37 cellular contexts compared by ENCODE assay signal in genomic region chr5:74139589-74139988, GRCh38.
"Had no signal": no experiment of that assay in that cellular context is flagged by ENCODE, and none has a peak within 500 bp of the region (broad histone marks: within the 10 kb centered on the region; RNA-seq: fewer than 3 reads in every experiment).

No MANE protein-coding gene starts in this region.

- H3K4me1 ChIP-seq: adrenal gland, breast epithelium had no signal

- H3K9me3 Mint-ChIP-seq: activated B cell treated with CpG ODN at 0.5 μM for 24 hours; activated CD4-positive, alpha-beta memory T cell treated with anti-CD3 and anti-CD28 coated beads for 36 hours; activated CD4-positive, alpha-beta T cell treated with anti-CD3 and anti-CD28 coated beads, Interleukin-2, amount 10 ng/mL, durations not matched to agents 24 days and 14 days; activated CD8-positive, alpha-beta T cell treated with anti-CD3 and anti-CD28 coated beads for 36 hours; activated naive CD4-positive, alpha-beta T cell treated with anti-CD3 and anti-CD28 coated beads for 36 hours; activated naive CD4-positive, alpha-beta T cell treated with anti-CD3 and anti-CD28 coated beads, Interleukin-2, amount 50 U/mL, for 72 hours; activated naive CD8-positive, alpha-beta T cell treated with anti-CD3 and anti-CD28 coated beads for 36 hours; activated T-cell treated with anti-CD3 and anti-CD28 coated beads, Interleukin-2, amount 50 U/mL, for 4 hours; activated T-cell treated with anti-CD3 and anti-CD28 coated beads, Interleukin-2, amount 50 U/mL, for 72 hours; activated T-helper 1 cell treated with anti-CD3 and anti-CD28 coated beads, Interleukin-12 subunit alpha, Interleukin-12 subunit beta, Interleukin-2, Interleukin-4 antibody, amounts not matched to agents 30 ng/mL and 10 ng/mL and 1 ng/mL, durations not matched to agents 14 hours and 24 hours and 36 hours; activated T-helper 17 cell treated with anti-CD3 and anti-CD28 coated beads, Interleukin-2, amount 50 U/mL, for 72 hours; central memory CD8-positive, alpha-beta T cell; T-helper 1 cell treated with Interleukin-12 subunit alpha and Interleukin-12 subunit beta and Interleukin-4 antibody, amounts not matched to agents 30 μg/mL and 1 μg/mL, for 36 hours; T-helper 2 cell treated with Interferon-gamma antibody and Interleukin-4, amounts not matched to agents 5 μg/mL and 100 μg/mL, for 36 hours had no signal

- H3K27me3 ChIP-seq: body of pancreas, brain microvascular endothelial cell, breast epithelium, cardiac muscle cell had no signal

- H3K4me3 ChIP-seq: adrenal gland, body of pancreas, breast epithelium, cardiac muscle cell had no signal

- H3K36me3 Mint-ChIP-seq: activated CD4-positive, alpha-beta memory T cell treated with anti-CD3 and anti-CD28 coated beads for 36 hours; activated naive CD4-positive, alpha-beta T cell treated with anti-CD3 and anti-CD28 coated beads, Interleukin-2, amount 50 U/mL, for 72 hours; activated naive CD8-positive, alpha-beta T cell treated with anti-CD3 and anti-CD28 coated beads for 36 hours had no signal

- ATAC-seq: activated CD8-positive, alpha-beta T cell treated with anti-CD3 and anti-CD28 coated beads for 36 hours; activated naive CD4-positive, alpha-beta T cell treated with anti-CD3 and anti-CD28 coated beads, Interleukin-2, amount 50 U/mL, for 72 hours; activated T-cell treated with anti-CD3 and anti-CD28 coated beads, Interleukin-2, amount 50 U/mL, for 4 hours; activated T-cell treated with anti-CD3 and anti-CD28 coated beads, Interleukin-2, amount 50 U/mL, for 72 hours; activated T-helper 17 cell treated with anti-CD3 and anti-CD28 coated beads, Interleukin-2, amount 50 U/mL, for 72 hours; body of pancreas had no signal

- DNase-seq: activated B cell treated with CpG ODN at 0.5 μM for 24 hours; activated CD4-positive, alpha-beta memory T cell treated with anti-CD3 and anti-CD28 coated beads for 36 hours; activated CD4-positive, alpha-beta T cell treated with anti-CD3 and anti-CD28 coated beads for 4 hours; activated CD4-positive, alpha-beta T cell treated with anti-CD3 and anti-CD28 coated beads, Interleukin-2, amount 10 ng/mL, durations not matched to agents 24 days and 14 days; activated CD4-positive, alpha-beta T cell treated with anti-CD3 and anti-CD28 coated beads, Interleukin-2, amount 50 U/mL, for 1 hour; activated CD4-positive, alpha-beta T cell treated with anti-CD3 and anti-CD28 coated beads, Interleukin-2, amount 50 U/mL, for 4 hours; activated CD4-positive, CD25-positive, alpha-beta regulatory T cell treated with anti-CD3 and anti-CD28 coated beads, Interleukin-2, amount 50 U/mL, for 72 hours; activated CD8-positive, alpha-beta memory T cell treated with anti-CD3 and anti-CD28 coated beads, Interleukin-2, amount 50 U/mL, for 4 hours; activated CD8-positive, alpha-beta T cell treated with anti-CD3 and anti-CD28 coated beads for 36 hours; activated effector memory CD4-positive, alpha-beta T cell treated with anti-CD3 and anti-CD28 coated beads, Interleukin-2, amount 50 U/mL, for 16 hours; activated gamma-delta T cell treated with Interleukin-2 at 50 U/mL for 16 hours; activated naive CD4-positive, alpha-beta T cell; activated naive CD4-positive, alpha-beta T cell treated with anti-CD3 and anti-CD28 coated beads for 36 hours; activated naive CD4-positive, alpha-beta T cell treated with anti-CD3 and anti-CD28 coated beads, Interleukin-2, amount 50 U/mL, for 16 hours; activated naive CD8-positive, alpha-beta T cell treated with anti-CD3 and anti-CD28 coated beads for 36 hours; activated T-cell treated with anti-CD3 and anti-CD28 coated beads for 4 hours; activated T-cell treated with anti-CD3 and anti-CD28 coated beads, Interleukin-2, amount 50 U/mL, for 1 hour; activated T-cell treated with anti-CD3 and anti-CD28 coated beads, Interleukin-2, amount 50 U/mL, for 4 hours; activated T-cell treated with anti-CD3 and anti-CD28 coated beads, Interleukin-2, amount 50 U/mL, for 72 hours; adrenal gland; amniotic stem cell; aorta; body of pancreas; brain microvascular endothelial cell; caudate nucleus; T-helper 1 cell; T-helper 2 cell; T-helper 9 cell had no signal

- H3K36me3 ChIP-seq: adrenal gland, brain microvascular endothelial cell, breast epithelium, cardiac muscle cell had no signal

- H3K27ac Mint-ChIP-seq: activated B cell treated with CpG ODN at 0.5 μM for 24 hours; activated CD4-positive, alpha-beta memory T cell treated with anti-CD3 and anti-CD28 coated beads for 36 hours; activated CD4-positive, alpha-beta T cell treated with anti-CD3 and anti-CD28 coated beads, Interleukin-2, amount 10 ng/mL, durations not matched to agents 24 days and 14 days; activated CD8-positive, alpha-beta T cell treated with anti-CD3 and anti-CD28 coated beads for 36 hours; activated naive CD4-positive, alpha-beta T cell treated with anti-CD3 and anti-CD28 coated beads for 36 hours; activated naive CD4-positive, alpha-beta T cell treated with anti-CD3 and anti-CD28 coated beads, Interleukin-2, amount 50 U/mL, for 72 hours; activated naive CD8-positive, alpha-beta T cell treated with anti-CD3 and anti-CD28 coated beads for 36 hours; activated T-cell treated with anti-CD3 and anti-CD28 coated beads, Interleukin-2, amount 50 U/mL, for 72 hours; activated T-helper 1 cell treated with anti-CD3 and anti-CD28 coated beads, Interleukin-12 subunit alpha, Interleukin-12 subunit beta, Interleukin-2, Interleukin-4 antibody, amounts not matched to agents 30 ng/mL and 10 ng/mL and 1 ng/mL, durations not matched to agents 14 hours and 24 hours and 36 hours; activated T-helper 17 cell treated with anti-CD3 and anti-CD28 coated beads, Interleukin-2, amount 50 U/mL, for 72 hours; T-helper 1 cell treated with Interleukin-12 subunit alpha and Interleukin-12 subunit beta and Interleukin-4 antibody, amounts not matched to agents 30 μg/mL and 1 μg/mL, for 36 hours; T-helper 2 cell treated with Interferon-gamma antibody and Interleukin-4, amounts not matched to agents 5 μg/mL and 100 μg/mL, for 36 hours had no signal

- H3K27ac ChIP-seq: adrenal gland, body of pancreas, brain microvascular endothelial cell, breast epithelium, cardiac muscle cell, VCaP had no signal

- H3K4me1 Mint-ChIP-seq: activated B cell treated with CpG ODN at 0.5 μM for 24 hours; activated CD4-positive, alpha-beta T cell treated with anti-CD3 and anti-CD28 coated beads, Interleukin-2, amount 10 ng/mL, durations not matched to agents 24 days and 14 days; activated naive CD8-positive, alpha-beta T cell treated with anti-CD3 and anti-CD28 coated beads for 36 hours; activated T-helper 17 cell treated with anti-CD3 and anti-CD28 coated beads, Interleukin-2, amount 50 U/mL, for 72 hours; central memory CD8-positive, alpha-beta T cell had no signal

- H3K4me3 Mint-ChIP-seq: activated B cell treated with CpG ODN at 0.5 μM for 24 hours; activated CD4-positive, alpha-beta memory T cell treated with anti-CD3 and anti-CD28 coated beads for 36 hours; activated CD4-positive, alpha-beta T cell treated with anti-CD3 and anti-CD28 coated beads, Interleukin-2, amount 10 ng/mL, durations not matched to agents 24 days and 14 days; activated CD8-positive, alpha-beta T cell treated with anti-CD3 and anti-CD28 coated beads for 36 hours; activated naive CD4-positive, alpha-beta T cell treated with anti-CD3 and anti-CD28 coated beads for 36 hours; activated naive CD8-positive, alpha-beta T cell treated with anti-CD3 and anti-CD28 coated beads for 36 hours; activated T-cell treated with anti-CD3 and anti-CD28 coated beads, Interleukin-2, amount 50 U/mL, for 4 hours; activated T-cell treated with anti-CD3 and anti-CD28 coated beads, Interleukin-2, amount 50 U/mL, for 72 hours; activated T-helper 1 cell treated with anti-CD3 and anti-CD28 coated beads, Interleukin-12 subunit alpha, Interleukin-12 subunit beta, Interleukin-2, Interleukin-4 antibody, amounts not matched to agents 30 ng/mL and 10 ng/mL and 1 ng/mL, durations not matched to agents 14 hours and 24 hours and 36 hours; activated T-helper 17 cell treated with anti-CD3 and anti-CD28 coated beads, Interleukin-2, amount 50 U/mL, for 72 hours; central memory CD8-positive, alpha-beta T cell; T-helper 1 cell treated with Interleukin-12 subunit alpha and Interleukin-12 subunit beta and Interleukin-4 antibody, amounts not matched to agents 30 μg/mL and 1 μg/mL, for 36 hours; T-helper 2 cell treated with Interferon-gamma antibody and Interleukin-4, amounts not matched to agents 5 μg/mL and 100 μg/mL, for 36 hours had no signal

- H3K9me3 ChIP-seq: adrenal gland, body of pancreas, breast epithelium had no signal
